ENCODE assay signal across 8 cellular contexts in the genomic region with DNA sequence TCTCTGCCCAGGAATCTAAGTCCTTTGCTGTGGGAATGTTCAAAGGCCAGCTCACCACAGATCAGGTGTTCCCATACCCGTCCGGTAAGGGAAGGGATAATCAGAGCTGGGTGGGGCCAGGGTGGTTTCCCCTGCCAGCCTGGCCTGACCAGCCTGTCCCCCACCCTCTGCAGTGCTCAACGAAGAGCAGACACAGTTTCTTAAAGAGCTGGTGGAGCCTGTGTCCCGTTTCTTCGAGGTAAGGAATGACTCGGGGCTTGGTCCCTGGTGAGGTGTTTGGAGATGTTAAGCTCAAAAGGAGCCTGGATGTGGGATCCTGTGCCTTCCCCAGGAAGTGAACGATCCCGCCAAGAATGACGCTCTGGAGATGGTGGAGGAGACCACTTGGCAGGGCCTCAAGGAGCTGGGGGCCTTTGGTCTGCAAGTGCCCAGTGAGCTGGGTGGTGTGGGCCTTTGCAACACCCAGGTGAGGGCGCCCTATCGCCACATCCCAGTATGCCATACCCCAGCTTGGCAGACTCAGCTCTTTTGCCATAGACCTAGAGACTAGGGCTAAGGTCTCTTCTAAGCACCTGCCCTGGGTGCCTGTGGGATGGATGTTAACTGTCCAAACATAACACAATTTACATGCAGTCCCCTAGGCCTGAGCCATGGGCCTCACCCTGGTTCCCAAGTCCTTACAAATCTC. TPM values are rescaled to one million over a fixed set of nuclear protein-coding genes. Genes with fewer than 3 reads are reported as not detected.
A peak's percentile ranks its signal among the peaks of the same experiment; 100 is the strongest.
DNase-seq lines count a peak whose midpoint lies in the region; ATAC-seq and TF ChIP-seq lines count a peak whose summit lies in the region.

No MANE protein-coding gene starts in this region.

- peak overlapping the region; percentile 68 for H3K9ac ChIP-seq in ES-I3 (ENCODE audit: low read depth, low read length)
- H3K9ac ChIP-seq in colonic mucosa (ENCODE audit: low read depth in 2 of 2, low read length in 2 of 2) = peak overlapping the region; percentile 77 to 97

- H3K27ac ChIP-seq in VCaP (peak overlapping the region; percentile 81), colonic mucosa (peak overlapping the region; percentile 99)

- peak overlapping the region; percentile 96 for H3K4me3 ChIP-seq in colonic mucosa
- H3K4me3 ChIP-seq in lower leg skin (ENCODE audit: low read depth, poor library complexity, severe bottlenecking) = peak overlapping the region; percentile 90

- H3K4me1 ChIP-seq in ES-I3 (ENCODE audit: insufficient read depth, low read length) (peaks cover 7% of the 10 kb centered on the region; the same call in 1 of the 2 replicates), colonic mucosa (peaks cover 14% of the 10 kb centered on the region)

- no peak for TF ChIP-seq POLR2A in lower leg skin (IDR thresholded peaks at IDR 0.05)

- H3K36me3 ChIP-seq in ES-I3 (ENCODE audit: insufficient read depth, low read length) = peaks cover 10% of the 10 kb centered on the region; the same call in 1 of the 2 replicates
- peaks cover 11% of the 10 kb centered on the region for H3K36me3 ChIP-seq in colonic mucosa

- peaks cover 27 to 43% of the 10 kb centered on the region in 2 donors for H3K36me3 Mint-ChIP-seq in stimulated activated naive B cell treated with anti-CD40 and anti-IgM and Interleukin-4, amounts not matched to agents 10 μg/mL and 1 μg/mL and 100 μg/mL, for 72 hours

- peak overlapping the region; percentile 99 for H3K4me3 Mint-ChIP-seq in stimulated activated naive B cell treated with anti-CD40 and anti-IgM and Interleukin-4, amounts not matched to agents 10 μg/mL and 1 μg/mL and 100 μg/mL, for 72 hours

- intact Hi-C loops in colonic mucosa (cut with DNase I) (no loop called here), lower leg skin (cut with DNase I; ENCODE audit: low total_unique reads) (no loop called here)

- H3K27me3 ChIP-seq in colonic mucosa = no peaks in the 10 kb centered on the region

- DNase-seq in M059J (ENCODE audit: low read depth) (peak; percentile 64), colonic mucosa (peak; percentile 70), lower leg skin (ENCODE audit: low spot score in 2 of 2) (no peak)
- peak; percentile 46 for DNase-seq in stimulated activated naive B cell treated with anti-CD40 and anti-IgM and Interleukin-4, amounts not matched to agents 10 μg/mL and 1 μg/mL and 100 μg/mL, for 72 hours

- TF ChIP-seq CTCF in VCaP (conservative IDR thresholded peaks at IDR 0.05) (peak; percentile 55), colonic mucosa (IDR thresholded peaks at IDR 0.05) (peak; percentile 48), lower leg skin (IDR thresholded peaks at IDR 0.05) (no peak)

- no peaks in the 10 kb centered on the region for H3K9me3 ChIP-seq in ES-I3 (ENCODE audit: control insufficient read depth, insufficient read depth, low read length)
- no peaks in the 10 kb centered on the region for H3K9me3 ChIP-seq in colonic mucosa

- H3K9me3 Mint-ChIP-seq in stimulated activated naive B cell treated with anti-CD40 and anti-IgM and Interleukin-4, amounts not matched to agents 10 μg/mL and 1 μg/mL and 100 μg/mL, for 72 hours = no peaks in the 10 kb centered on the region

- peaks cover 49 to 60% of the 10 kb centered on the region in 2 donors for H3K4me1 Mint-ChIP-seq in stimulated activated naive B cell treated with anti-CD40 and anti-IgM and Interleukin-4, amounts not matched to agents 10 μg/mL and 1 μg/mL and 100 μg/mL, for 72 hours

- no peaks in the 10 kb centered on the region for H3K27me3 Mint-ChIP-seq in stimulated activated naive B cell treated with anti-CD40 and anti-IgM and Interleukin-4, amounts not matched to agents 10 μg/mL and 1 μg/mL and 100 μg/mL, for 72 hours

- peak overlapping the region; percentile 99 for H3K27ac Mint-ChIP-seq in stimulated activated naive B cell treated with anti-CD40 and anti-IgM and Interleukin-4, amounts not matched to agents 10 μg/mL and 1 μg/mL and 100 μg/mL, for 72 hours

- 18 to 19% methylated on average over 11 of the region's 11 CpGs for WGBS in lower leg skin, 2 donors

- ATAC-seq in stimulated activated naive B cell treated with anti-CD40 and anti-IgM and Interleukin-4, amounts not matched to agents 10 μg/mL and 1 μg/mL and 100 μg/mL, for 72 hours (replicated peaks) = peak; percentile 38 to 55
- no peak for ATAC-seq in GM18867 (IDR thresholded peaks at IDR 0.05; ENCODE audit: unreplicated experiment)
- ATAC-seq in GM21576 (IDR thresholded peaks at IDR 0.05; ENCODE audit: unreplicated experiment) = no peak

RNA-seq across cellular contexts. Expression of a gene that starts 1.0 kb away (rescaled TPM):
- total RNA-seq in M059J (2014; rRNA removed; shearing (Covaris generic)) = 294 and 491 TPM in 2 replicates
- total RNA-seq in colonic mucosa = 100 to 1,000 TPM; 606 to 859 TPM
- total RNA-seq in lower leg skin = 1,000 to 10,000 TPM in 1 of 4 donors, 100 to 1,000 TPM in 3; 703 to 1,179 (median 863) TPM

RNA-seq across cellular contexts. Expression of a gene that starts 1.1 kb away (rescaled TPM):
- total RNA-seq in M059J (2014; rRNA removed; shearing (Covaris generic)) = 4.7 and 7.8 TPM in 2 replicates
- total RNA-seq in colonic mucosa (1 to 10 TPM; 4.8 to 5.6 TPM), lower leg skin (1 to 10 TPM; 2.7 to 7.7 (median 4.7) TPM)

RNA-seq across cellular contexts. Expression of a gene that starts 13.6 kb away (rescaled TPM):
- total RNA-seq in M059J (2014; rRNA removed; shearing (Covaris generic)) = 23.9 and 39.1 TPM in 2 replicates
- total RNA-seq in colonic mucosa (10 to 100 TPM; 32.4 to 42.4 TPM), lower leg skin (10 to 100 TPM; 51.7 to 87.5 (median 67.8) TPM)

RNA-seq across cellular contexts. Expression of a gene that starts 18.5 kb away (rescaled TPM):
- 49.6 and 53.3 TPM in 2 replicates for total RNA-seq in M059J (2014; rRNA removed; shearing (Covaris generic))
- total RNA-seq in colonic mucosa = 10 to 100 TPM; 29.8 to 38.6 TPM
- 10 to 100 TPM; 23.4 to 32.5 (median 27.9) TPM for total RNA-seq in lower leg skin

RNA-seq across cellular contexts. Expression of a gene that starts 21.5 kb away (rescaled TPM):
- total RNA-seq in M059J (2014; rRNA removed; shearing (Covaris generic)) = 575 and 595 TPM in 2 replicates
- 100 to 1,000 TPM; 378 to 513 TPM for total RNA-seq in colonic mucosa
- total RNA-seq in lower leg skin = 100 to 1,000 TPM; 253 to 667 (median 538) TPM

Comparison
In these comparisons a context has a peak if more than half of its experiments do, and no peak if none do; other contexts are left out.
1. DNase-seq: peak in M059J (single experiment), colonic mucosa (single experiment) and stimulated activated naive B cell treated with anti-CD40 and anti-IgM and Interleukin-4, amounts not matched to agents 10 μg/mL and 1 μg/mL and 100 μg/mL, for 72 hours (single experiment); none in lower leg skin (0 of 2).
2. CTCF ChIP-seq: peak in VCaP (single experiment) and colonic mucosa (single experiment); none in lower leg skin (0 of 3).
3. ATAC-seq: peak in stimulated activated naive B cell treated with anti-CD40 and anti-IgM and Interleukin-4, amounts not matched to agents 10 μg/mL and 1 μg/mL and 100 μg/mL, for 72 hours (2 of 2); none in GM18867 (single experiment) and GM21576 (single experiment).